ENCODE assay signal across 18 cellular contexts in genomic region chr6:67698534-67698933, GRCh38.
A peak's percentile ranks its signal among the peaks of the same experiment; 100 is the strongest.
DNase-seq lines count a peak whose midpoint lies in the region; ATAC-seq and TF ChIP-seq lines count a peak whose summit lies in the region.
"Had no signal": no experiment of that assay in that cellular context is flagged by ENCODE, and none has a peak within 500 bp of the region (broad histone marks: within the 10 kb centered on the region; RNA-seq: fewer than 3 reads in every experiment).

No MANE protein-coding gene starts in this region.

- H4K20me1 ChIP-seq in mammary epithelial cell (ENCODE audit: insufficient read depth, low read length) = no peaks in the 10 kb centered on the region

- H3K23ac ChIP-seq in trophoblast cell (ENCODE audit: low read length) = no peak overlapping the region

- no peaks in the 10 kb centered on the region for H3K79me2 ChIP-seq in mammary epithelial cell (ENCODE audit: insufficient read depth, low read length)
- H3K79me2 ChIP-seq in trophoblast cell (ENCODE audit: control insufficient read depth, insufficient read depth, low read length, poor library complexity) = no peaks in the 10 kb centered on the region

- H2BK5ac ChIP-seq in trophoblast cell (ENCODE audit: low read depth, low read length, poor library complexity) = no peak overlapping the region

- peak; percentile 62 to 97 for ATAC-seq in lower lobe of right lung
- ATAC-seq: GM12878, GM23338 had no signal

- H3K27me3 ChIP-seq in lower lobe of right lung (ENCODE audit: low read depth) = no peaks in the 10 kb centered on the region
- no peaks in the 10 kb centered on the region for H3K27me3 ChIP-seq in mammary epithelial cell (ENCODE audit: insufficient read depth, low read length)
- H3K27me3 ChIP-seq in trophoblast cell (ENCODE audit: insufficient read depth, low read length) = no peaks in the 10 kb centered on the region

- in situ Hi-C loops in mammary epithelial cell (cut with MboI; ENCODE audit: low sequenced_read_pairs in 2 of 2) = no loop called here

- intact Hi-C loops in lower lobe of right lung (cut with DNase I) = no loop called here
- intact Hi-C loops in mammary epithelial cell (cut with micrococcal nuclease) = no loop called here

- BruUV-seq in mammary epithelial cell (replicated peaks; lab: Mats Ljungman, UMichigan) = no TSS peak

- no peak overlapping the region for H3K18ac ChIP-seq in trophoblast cell (ENCODE audit: low read length)

- dilution Hi-C loops in mammary epithelial cell (cut with HindIII; ENCODE audit: low sequenced_read_pairs) = no loop called here

- H3K9ac ChIP-seq in mammary epithelial cell (ENCODE audit: insufficient read depth, low read length) = no peak overlapping the region
- H3K9ac ChIP-seq in trophoblast cell (ENCODE audit: low read length) = no peak overlapping the region

- no peak overlapping the region for H4K8ac ChIP-seq in trophoblast cell (ENCODE audit: low read depth, low read length)

- no peak for TF ChIP-seq CTCF in lower lobe of right lung (IDR thresholded peaks at IDR 0.05)
- no peak for TF ChIP-seq CTCF in mammary epithelial cell (conservative IDR thresholded peaks at IDR 0.05 in 1 of 2, IDR thresholded peaks at IDR 0.05 in 1 of 2; ENCODE audit: extremely low read depth in 1 of 2, insufficient read depth in 1 of 2, low read depth in 1 of 2, low read length in 2 of 2)

- no peak overlapping the region for H3K4me3 ChIP-seq in lower lobe of right lung
- no peak overlapping the region for H3K4me3 ChIP-seq in mammary epithelial cell (replicated peaks in 1 of 3; ENCODE audit: insufficient read depth in 1 of 3, low read depth in 2 of 3, low read length in 3 of 3)
- no peak overlapping the region for H3K4me3 ChIP-seq in trophoblast cell (ENCODE audit: low read depth, low read length)
- H3K4me3 ChIP-seq: GM12878, GM23338 had no signal

- no peaks in the 10 kb centered on the region for H3K4me1 ChIP-seq in lower lobe of right lung
- H3K4me1 ChIP-seq in mammary epithelial cell (ENCODE audit: insufficient read depth, low read length) = no peaks in the 10 kb centered on the region
- no peaks in the 10 kb centered on the region for H3K4me1 ChIP-seq in trophoblast cell (ENCODE audit: control insufficient read depth in 1 of 2, insufficient read depth in 2 of 2, low read length in 2 of 2)

- no peak overlapping the region for H2AFZ ChIP-seq in mammary epithelial cell (ENCODE audit: low read depth, low read length)
- no peak overlapping the region for H2AFZ ChIP-seq in trophoblast cell (ENCODE audit: insufficient read depth, low read length, poor library complexity)
- H2AFZ ChIP-seq: GM23338 had no signal

- H3K4ac ChIP-seq in trophoblast cell (ENCODE audit: low read depth, low read length) = no peak overlapping the region

- no peaks in the 10 kb centered on the region for H3K9me3 ChIP-seq in lower lobe of right lung
- no peaks in the 10 kb centered on the region for H3K9me3 ChIP-seq in mammary epithelial cell (replicated peaks; ENCODE audit: insufficient read depth, low read length)
- H3K9me3 ChIP-seq in trophoblast cell (ENCODE audit: insufficient read depth, low read depth, low read length) = no peaks in the 10 kb centered on the region

- H2BK12ac ChIP-seq in trophoblast cell (ENCODE audit: low read length) = no peak overlapping the region

- no peak overlapping the region for H4K12ac ChIP-seq in trophoblast cell (ENCODE audit: low read depth, low read length)

- no peak overlapping the region for H2BK120ac ChIP-seq in trophoblast cell (ENCODE audit: insufficient read depth, low read length, poor library complexity)

- 27% methylated on average over 4 of the region's 4 CpGs for WGBS in mammary epithelial cell (ENCODE audit: low coverage, missing lambda C conversion rate)
- no CpG with 5 or more reads among the region's 4 CpGs for WGBS in trophoblast cell (ENCODE audit: extremely low coverage, insufficient coverage, insufficient read length)

- H3K4me2 ChIP-seq in mammary epithelial cell (ENCODE audit: insufficient read depth, low read depth, low read length) = no peak overlapping the region
- H3K4me2 ChIP-seq in trophoblast cell (ENCODE audit: low read length) = no peak overlapping the region
- H3K4me2 ChIP-seq: GM23338 had no signal

- no peak overlapping the region for H4K91ac ChIP-seq in trophoblast cell (ENCODE audit: low read depth, low read length)

- no peaks in the 10 kb centered on the region for H3K36me3 ChIP-seq in lower lobe of right lung
- no peaks in the 10 kb centered on the region for H3K36me3 ChIP-seq in mammary epithelial cell (ENCODE audit: insufficient read depth, low read length)
- no peaks in the 10 kb centered on the region for H3K36me3 ChIP-seq in trophoblast cell (ENCODE audit: control insufficient read depth in 1 of 2, insufficient read depth in 2 of 2, low read length in 2 of 2)

- H3K79me1 ChIP-seq in trophoblast cell (ENCODE audit: low read length) = no peaks in the 10 kb centered on the region

- H3K27ac ChIP-seq in lower lobe of right lung (no peak overlapping the region), mammary epithelial cell (ENCODE audit: insufficient read depth, low read depth, low read length) (no peak overlapping the region), trophoblast cell (ENCODE audit: low read depth, low read length) (no peak overlapping the region)
- H3K27ac ChIP-seq: 22Rv1, C4-2B had no signal

- CTCF ChIA-PET in mammary epithelial cell (lab: Charles Lee; ENCODE audit: low non-redundant PET) = no interaction called here

- no peak overlapping the region for H2AK5ac ChIP-seq in trophoblast cell (ENCODE audit: low read length)

- DNase-seq in DMS153 (lab: John Stamatoyannopoulos, UW) (peak; percentile 43), DMS153 treated with DMSO at 0.1 percent for 48 hours (lab: John Stamatoyannopoulos, UW; ENCODE audit: unreplicated experiment) (no peak), NCI-H1417 treated with DMSO at 0.1 percent for 48 hours (lab: John Stamatoyannopoulos, UW) (peak; percentile 28), amniotic epithelial cell (ENCODE audit: low read depth) (peak; percentile 35), lower lobe of right lung (no peak), SW 1271 (lab: John Stamatoyannopoulos, UW) (no peak), mammary epithelial cell (no peak), trophoblast cell (no peak)
- DNase-seq: AML-193, HCEC 1CT, NCI-H1436 treated with DMSO at 0.1 percent for 48 hours, NCI-H2029, NCI-H2171, NCI-H446 had no signal

- H3K14ac ChIP-seq in trophoblast cell (ENCODE audit: low read length) = no peak overlapping the region

Comparison
In these comparisons a context has a peak if more than half of its experiments do, and no peak if none do; other contexts are left out.
1. DNase-seq: peak in DMS153 (single experiment), NCI-H1417 treated with DMSO at 0.1 percent for 48 hours (single experiment) and amniotic epithelial cell (single experiment); none in DMS153 treated with DMSO at 0.1 percent for 48 hours (single experiment), lower lobe of right lung (single experiment), SW 1271 (0 of 2), mammary epithelial cell (single experiment) and trophoblast cell (0 of 2).